8 cellular contexts compared by ENCODE assay signal in genomic region chr5:176447538-176447981, GRCh38. TPM values are rescaled to one million over a fixed set of nuclear protein-coding genes. Genes with fewer than 3 reads are reported as not detected.
DNase-seq lines count a peak whose midpoint lies in the region; ATAC-seq and TF ChIP-seq lines count a peak whose summit lies in the region.

No MANE protein-coding gene starts in this region.

- H3K27me3 Mint-ChIP-seq in osteocyte (ENCODE audit: unreplicated experiment) = no peaks in the 10 kb centered on the region

- H3K27ac ChIP-seq in VCaP = peak overlapping the region; percentile 98

- H3K4me3 ChIP-seq in AG10803 (ENCODE audit: low read length) (peak overlapping the region; percentile 85), fibroblast of mammary gland (ENCODE audit: control insufficient read depth, low read depth, low read length) (peak overlapping the region; percentile 99)

- DNase-seq in AG10803 (ENCODE audit: low read depth) = no peak
- DNase-seq in fibroblast of mammary gland (ENCODE audit: low read depth) = no peak
- DNase-seq in osteocyte (ENCODE audit: extremely low spot score, unreplicated experiment) = no peak
- no peak for DNase-seq in NCI-H1417 treated with DMSO at 0.1 percent for 48 hours (lab: John Stamatoyannopoulos, UW)
- no peak for DNase-seq in NCI-H1048 (lab: John Stamatoyannopoulos, UW)

- TF ChIP-seq CTCF in AG10803 (conservative IDR thresholded peaks at IDR 0.05; ENCODE audit: low read length) (no peak; the same call in 1 of the 2 replicates), VCaP (conservative IDR thresholded peaks at IDR 0.05) (no peak), fibroblast of mammary gland (conservative IDR thresholded peaks at IDR 0.05; ENCODE audit: control insufficient read depth, insufficient read depth, low read depth, low read length) (no peak), osteocyte (IDR thresholded peaks at IDR 0.05) (no peak)

- peaks cover 25% of the 10 kb centered on the region for H3K4me1 Mint-ChIP-seq in osteocyte (ENCODE audit: unreplicated experiment)

- H3K36me3 Mint-ChIP-seq in osteocyte (ENCODE audit: unreplicated experiment) = no peaks in the 10 kb centered on the region

- ATAC-seq in GM18873 (IDR thresholded peaks at IDR 0.05; ENCODE audit: low FRiP score, unreplicated experiment) (peak; percentile 16), HG03103 (IDR thresholded peaks at IDR 0.05; ENCODE audit: low read depth, unreplicated experiment) (peak; percentile 27)

- peak overlapping the region; percentile 96 for H3K4me3 Mint-ChIP-seq in osteocyte (ENCODE audit: unreplicated experiment)

- peak overlapping the region; percentile 94 for H3K27ac Mint-ChIP-seq in osteocyte (ENCODE audit: unreplicated experiment)

- no peaks in the 10 kb centered on the region for H3K9me3 Mint-ChIP-seq in osteocyte (ENCODE audit: unreplicated experiment)

RNA-seq across cellular contexts. Expression of gene FAF2, which starts 0.6 kb away (rescaled TPM):
- total RNA-seq in osteocyte = 46.9 and 47.6 TPM in 2 replicates

RNA-seq across cellular contexts. Expression of gene CLTB, which starts 31.2 kb away (rescaled TPM):
- total RNA-seq in osteocyte = 89.0 and 95.1 TPM in 2 replicates

RNA-seq across cellular contexts. Expression of gene HIGD2A, which starts 59.0 kb away (rescaled TPM):
- total RNA-seq in osteocyte = 79.3 and 83.8 TPM in 2 replicates

RNA-seq across cellular contexts. Expression of gene NOP16, which starts 59.2 kb away (rescaled TPM):
- 15.5 and 19.8 TPM in 2 replicates for total RNA-seq in osteocyte
